ENCODE assay signal across 8 cellular contexts in genomic region chr16:84618428-84619102, GRCh38. TPM values are rescaled to one million over a fixed set of nuclear protein-coding genes. Genes with fewer than 3 reads are reported as not detected.
DNase-seq lines count a peak whose midpoint lies in the region; ATAC-seq and TF ChIP-seq lines count a peak whose summit lies in the region.

No MANE protein-coding gene starts in this region.

- H3K9me3 ChIP-seq in HUES64 (ENCODE audit: insufficient read depth, low read depth, low read length) = no peaks in the 10 kb centered on the region
- H3K9me3 ChIP-seq in iPS-20b (ENCODE audit: insufficient read depth, low read depth, low read length) = no peaks in the 10 kb centered on the region
- H3K9me3 ChIP-seq in stomach = no peaks in the 10 kb centered on the region

- H3K27me3 ChIP-seq in HUES64 (ENCODE audit: insufficient read depth, low read length) (peaks cover 7% of the 10 kb centered on the region), iPS-20b (ENCODE audit: insufficient read depth, low read length) (peaks cover 11% of the 10 kb centered on the region), stomach (no peaks in the 10 kb centered on the region)

- TF ChIP-seq POLR2A in stomach (IDR thresholded peaks at IDR 0.05) = no peak

- H3K36me3 ChIP-seq in HUES64 (ENCODE audit: insufficient read depth, low read length) (peaks cover 16% of the 10 kb centered on the region; the same call in 1 of the 2 replicates), iPS-20b (ENCODE audit: insufficient read depth, low read depth, low read length) (peaks cover 21% of the 10 kb centered on the region), stomach (peaks cover 0 to 8% (median 0%) of the 10 kb centered on the region in 4 donors)

- H3K4me3 ChIP-seq in HUES64 (ENCODE audit: low read length) (peak overlapping the region; percentile 44), iPS-20b (ENCODE audit: low read length) (peak overlapping the region; percentile 59), stomach (peak overlapping the region; percentile 1 to 92 (median 48))

- peak; percentile 51 for DNase-seq in COLO829 (ENCODE audit: low spot score)
- DNase-seq in amniotic epithelial cell (ENCODE audit: low read depth) = peak; percentile 93
- no peak for DNase-seq in stomach
- no peak for DNase-seq in activated CD4-positive, alpha-beta T cell treated with anti-CD3 and anti-CD28 coated beads for 4 hours

- WGBS in HUES64 = 2% methylated on average over 9 of the region's 9 CpGs
- WGBS in stomach, 5 donors = 12 to 20% (median 15%) methylated on average over 9 of the region's 9 CpGs

- intact Hi-C loops in stomach (cut with DNase I; ENCODE audit: low total_unique reads) = no loop called here

- H3K4me1 ChIP-seq in HUES64 (ENCODE audit: insufficient read depth, low read length) (peaks cover 25% of the 10 kb centered on the region; the same call in 1 of the 2 replicates), iPS-20b (ENCODE audit: insufficient read depth, low read length) (peaks cover 27% of the 10 kb centered on the region), stomach (peaks cover 39 to 65% (median 48%) of the 10 kb centered on the region in 4 donors)

- TF ChIP-seq EP300 in stomach (IDR thresholded peaks at IDR 0.05) = no peak

- H3K27ac ChIP-seq in HUES64 (ENCODE audit: low read depth, low read length) (peak overlapping the region; percentile 89), iPS-20b (ENCODE audit: low read length) (peak overlapping the region; percentile 88), stomach (peak overlapping the region; percentile 76 to 90 (median 87))

- H3K9ac ChIP-seq in HUES64 (ENCODE audit: low read depth, low read length) (peak overlapping the region; percentile 69), iPS-20b (ENCODE audit: low read depth, low read length) (peak overlapping the region; percentile 68; the same call in 1 of the 2 replicates)

- ATAC-seq in GM18870 (IDR thresholded peaks at IDR 0.05; ENCODE audit: unreplicated experiment) = no peak
- ATAC-seq in GM19452 (IDR thresholded peaks at IDR 0.05; ENCODE audit: unreplicated experiment) = no peak

- TF ChIP-seq CTCF in stomach (IDR thresholded peaks at IDR 0.05) = no peak

RNA-seq across cellular contexts. Expression of gene COTL1, which starts 0.7 kb away (rescaled TPM):
- 158 TPM for polyA plus RNA-seq in HUES64 (2013, experiment 1 of 2)
- 213 TPM for polyA plus RNA-seq in HUES64 (2013, experiment 2 of 2)
- 100 to 1,000 TPM in 3 of 5 donors, 10 to 100 TPM in 2; 40.3 to 184 (median 173) TPM for total RNA-seq in stomach
- polyA plus RNA-seq in stomach = 100 to 1,000 TPM in 2 of 3 donors, 10 to 100 TPM in 1; 52.7 to 187 (median 184) TPM

RNA-seq across cellular contexts. Expression of gene KLHL36, which starts 29.7 kb away (rescaled TPM):
- polyA plus RNA-seq in HUES64 (2013, experiment 1 of 2) = 12.1 TPM
- 15.3 TPM for polyA plus RNA-seq in HUES64 (2013, experiment 2 of 2)
- 10 to 100 TPM; 29.5 to 62.4 (median 43.7) TPM for total RNA-seq in stomach
- polyA plus RNA-seq in stomach = 10 to 100 TPM; 10.5 to 14.3 (median 13.6) TPM

Comparison
In these comparisons a context has a peak if more than half of its experiments do, and no peak if none do; other contexts are left out.
1. DNase-seq: peak in COLO829 (single experiment) and amniotic epithelial cell (single experiment); none in stomach (single experiment) and activated CD4-positive, alpha-beta T cell treated with anti-CD3 and anti-CD28 coated beads for 4 hours (0 of 2).
2. Peak in every context shown above with its lines, with median percentiles within 50 percentile points of each other: H3K27ac ChIP-seq and H3K4me3 ChIP-seq.